25 cellular contexts compared by ENCODE assay signal in the genomic region with DNA sequence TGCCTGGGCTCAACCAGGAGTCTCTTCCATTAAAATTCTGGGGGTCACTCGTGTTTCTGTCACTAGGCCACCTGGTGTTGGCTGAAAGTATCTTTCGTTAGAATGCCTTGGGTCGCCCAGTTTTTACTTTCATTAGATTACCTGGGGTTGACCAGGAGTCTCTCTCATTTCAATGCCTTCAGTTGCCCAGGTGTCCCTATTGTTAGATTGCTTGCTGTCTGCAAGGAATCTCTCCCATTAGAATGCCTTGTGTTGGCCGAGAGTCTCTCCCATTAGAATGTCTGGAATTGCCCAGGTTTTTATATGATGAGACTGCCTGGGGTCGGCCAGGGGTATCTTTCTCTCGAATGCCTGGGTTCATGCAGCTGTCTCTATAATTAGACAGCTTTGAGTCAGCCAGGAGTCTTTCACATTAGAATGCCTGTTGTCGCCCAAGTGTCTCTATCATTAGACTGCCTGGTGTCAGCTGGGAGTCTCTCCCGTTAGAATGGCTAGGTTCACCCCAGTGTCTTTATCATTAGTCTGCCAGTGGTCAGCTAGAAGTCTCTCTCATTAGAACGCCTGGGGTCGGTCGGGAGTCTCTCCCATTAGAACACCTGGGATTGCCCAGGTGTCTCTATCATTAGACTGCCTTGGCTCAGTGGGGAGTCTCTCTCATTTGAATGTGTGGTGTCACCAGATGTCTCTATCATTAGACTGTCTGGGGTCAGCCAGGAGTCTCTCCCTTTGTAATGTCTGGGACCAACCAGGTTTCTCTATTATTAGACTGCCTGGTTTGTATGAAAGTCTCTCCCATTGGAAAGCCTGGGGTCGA.
DNase-seq lines count a peak whose midpoint lies in the region; ATAC-seq and TF ChIP-seq lines count a peak whose summit lies in the region.
"Had no signal": no experiment of that assay in that cellular context is flagged by ENCODE, and none has a peak within 500 bp of the region (broad histone marks: within the 10 kb centered on the region; RNA-seq: fewer than 3 reads in every experiment).

No MANE protein-coding gene starts in this region.

- peak; percentile 28 for ATAC-seq in left ventricle myocardium superior
- no peak for ATAC-seq in T-helper 17 cell
- no peak for ATAC-seq in GM18909 (IDR thresholded peaks at IDR 0.05; ENCODE audit: poor library complexity, unreplicated experiment)
- ATAC-seq in activated T-cell treated with anti-CD3 and anti-CD28 coated beads, Interleukin-2, amount 50 U/mL, for 72 hours (replicated peaks in 1 of 2), result no peak
- ATAC-seq: Right ventricle myocardium inferior had no signal

- H3K36me3 Mint-ChIP-seq in endodermal cell (ENCODE audit: low read depth), result no peaks in the 10 kb centered on the region
- peaks cover 45% of the 10 kb centered on the region for H3K36me3 Mint-ChIP-seq in osteocyte (ENCODE audit: unreplicated experiment)
- no peaks in the 10 kb centered on the region for H3K36me3 Mint-ChIP-seq in T-helper 17 cell (ENCODE audit: low read depth)
- H3K36me3 Mint-ChIP-seq in activated T-cell treated with anti-CD3 and anti-CD28 coated beads, Interleukin-2, amount 50 U/mL, for 72 hours (ENCODE audit: insufficient read depth in 2 of 2), result peaks cover 24 to 38% of the 10 kb centered on the region in 2 donors
- H3K36me3 Mint-ChIP-seq: IgD-negative memory B cell had no signal

- H3K9me3 Mint-ChIP-seq in endodermal cell (peaks cover 97% of the 10 kb centered on the region), osteocyte (ENCODE audit: unreplicated experiment) (peaks cover 91% of the 10 kb centered on the region)
- peaks cover 21 to 46% of the 10 kb centered on the region in 2 donors for H3K9me3 Mint-ChIP-seq in activated T-cell treated with anti-CD3 and anti-CD28 coated beads, Interleukin-2, amount 50 U/mL, for 72 hours

- intact Hi-C loops in left ventricle myocardium superior (cut with micrococcal nuclease) (no loop called here), left ventricle myocardium inferior (cut with micrococcal nuclease) (no loop called here)

- peaks cover 6% of the 10 kb centered on the region for H3K27me3 Mint-ChIP-seq in endodermal cell (ENCODE audit: insufficient read depth)
- H3K27me3 Mint-ChIP-seq in osteocyte (ENCODE audit: unreplicated experiment), result no peaks in the 10 kb centered on the region
- no peaks in the 10 kb centered on the region for H3K27me3 Mint-ChIP-seq in T-helper 17 cell
- no peaks in the 10 kb centered on the region for H3K27me3 Mint-ChIP-seq in activated T-cell treated with anti-CD3 and anti-CD28 coated beads, Interleukin-2, amount 50 U/mL, for 72 hours (ENCODE audit: low read depth)
- H3K27me3 Mint-ChIP-seq: IgD-negative memory B cell had no signal

- H3K4me1 Mint-ChIP-seq in endodermal cell (no peaks in the 10 kb centered on the region), osteocyte (ENCODE audit: unreplicated experiment) (no peaks in the 10 kb centered on the region), T-helper 17 cell (no peaks in the 10 kb centered on the region)
- no peaks in the 10 kb centered on the region for H3K4me1 Mint-ChIP-seq in activated T-cell treated with anti-CD3 and anti-CD28 coated beads, Interleukin-2, amount 50 U/mL, for 72 hours (ENCODE audit: low read depth)
- H3K4me1 Mint-ChIP-seq: IgD-negative memory B cell had no signal

- no peak overlapping the region for H3K4me3 ChIP-seq in left ventricle myocardium inferior
- H3K4me3 ChIP-seq in endodermal cell (ENCODE audit: low read length), result no peak overlapping the region
- H3K4me3 ChIP-seq: PC-9, SJSA1 had no signal

- H3K9me3 ChIP-seq in left ventricle myocardium inferior (replicated peaks), result peaks cover 71% of the 10 kb centered on the region
- H3K9me3 ChIP-seq in endodermal cell (ENCODE audit: control insufficient read depth, low read length), result peaks cover 6% of the 10 kb centered on the region
- H3K9me3 ChIP-seq in T-helper 17 cell (ENCODE audit: control insufficient read depth, low read length, poor library complexity, severe bottlenecking), result peaks cover 4% of the 10 kb centered on the region
- H3K9me3 ChIP-seq: SJSA1 had no signal

- H3K27ac ChIP-seq in left ventricle myocardium inferior (replicated peaks) (no peak overlapping the region), endodermal cell (ENCODE audit: low read depth, low read length) (no peak overlapping the region)
- H3K27ac ChIP-seq: HL-60, KMS-11, PC-9, SJSA1 had no signal

- H3K4me1 ChIP-seq in left ventricle myocardium inferior, result peaks cover 17% of the 10 kb centered on the region
- no peaks in the 10 kb centered on the region for H3K4me1 ChIP-seq in endodermal cell (ENCODE audit: control insufficient read depth, insufficient read depth, low read length)
- H3K4me1 ChIP-seq: SJSA1 had no signal

- TF ChIP-seq CTCF in left ventricle myocardium inferior (IDR thresholded peaks at IDR 0.05; ENCODE audit: borderline replicate concordance) (no peak), endodermal cell (conservative IDR thresholded peaks at IDR 0.05) (no peak), osteocyte (IDR thresholded peaks at IDR 0.05) (no peak)

- peaks cover 11% of the 10 kb centered on the region for H3K36me3 ChIP-seq in left ventricle myocardium inferior
- no peaks in the 10 kb centered on the region for H3K36me3 ChIP-seq in endodermal cell (ENCODE audit: control insufficient read depth, insufficient read depth, low read length)
- H3K36me3 ChIP-seq: SJSA1 had no signal

- no peak overlapping the region for H3K9ac ChIP-seq in endodermal cell (ENCODE audit: extremely low read depth, low read length, poor library complexity, severe bottlenecking)
- H3K9ac ChIP-seq: KMS-11 had no signal

- H3K4me3 Mint-ChIP-seq in endodermal cell, result no peak overlapping the region
- H3K4me3 Mint-ChIP-seq in osteocyte (ENCODE audit: unreplicated experiment), result no peak overlapping the region
- H3K4me3 Mint-ChIP-seq in T-helper 17 cell, result no peak overlapping the region
- no peak overlapping the region for H3K4me3 Mint-ChIP-seq in activated T-cell treated with anti-CD3 and anti-CD28 coated beads, Interleukin-2, amount 50 U/mL, for 72 hours
- H3K4me3 Mint-ChIP-seq: IgD-negative memory B cell had no signal

- H3K27me3 ChIP-seq in left ventricle myocardium inferior (ENCODE audit: low read depth), result no peaks in the 10 kb centered on the region
- H3K27me3 ChIP-seq in endodermal cell (ENCODE audit: control insufficient read depth, insufficient read depth, low read length, poor library complexity, severe bottlenecking), result no peaks in the 10 kb centered on the region
- H3K27me3 ChIP-seq: SJSA1 had no signal

- no peak overlapping the region for H3K27ac Mint-ChIP-seq in endodermal cell
- H3K27ac Mint-ChIP-seq in osteocyte (ENCODE audit: unreplicated experiment), result no peak overlapping the region
- no peak overlapping the region for H3K27ac Mint-ChIP-seq in T-helper 17 cell
- no peak overlapping the region for H3K27ac Mint-ChIP-seq in activated T-cell treated with anti-CD3 and anti-CD28 coated beads, Interleukin-2, amount 50 U/mL, for 72 hours
- H3K27ac Mint-ChIP-seq: IgD-negative memory B cell had no signal

- WGBS in endodermal cell (ENCODE audit: insufficient coverage in 1 of 2, insufficient read length in 1 of 2), 2 experiments, result 89 to 91% methylated on average over 12 of the region's 12 CpGs

- DNase-seq in left ventricle myocardium superior (no peak), left ventricle myocardium inferior (no peak), endodermal cell (peak; percentile 4), osteocyte (ENCODE audit: extremely low spot score, unreplicated experiment) (peak; percentile 76), T-helper 17 cell (no peak)
- no peak for DNase-seq in activated T-cell treated with anti-CD3 and anti-CD28 coated beads, Interleukin-2, amount 50 U/mL, for 72 hours
- DNase-seq: Calu3; DMS79 treated with DMSO at 0.1 percent for 48 hours; HCEC 1CT; MM.1S; NCI-H1048; NCI-H1417; NCI-H1694 treated with DMSO at 0.1 percent for 48 hours; NCI-H2081; NCI-H226; NCI-H510A; NCI-H748 treated with DMSO at 0.1 percent for 48 hours; NK-92 treated with Interleukin-12 subunit alpha and Interleukin-12 subunit beta, amount 100 ng/mL, for 24 hours; PC-9 had no signal

Comparison
In these comparisons a context has a peak if more than half of its experiments do, and no peak if none do; other contexts are left out.
1. DNase-seq: peak in endodermal cell (single experiment) and osteocyte (single experiment); none in left ventricle myocardium superior (single experiment), left ventricle myocardium inferior (single experiment), T-helper 17 cell (0 of 3) and activated T-cell treated with anti-CD3 and anti-CD28 coated beads, Interleukin-2, amount 50 U/mL, for 72 hours (0 of 2).